7 cellular contexts compared by ENCODE assay signal in genomic region chr15:66032006-66032405, GRCh38.
"Had no signal": no experiment of that assay in that cellular context is flagged by ENCODE, and none has a peak within 500 bp of the region (broad histone marks: within the 10 kb centered on the region; RNA-seq: fewer than 3 reads in every experiment).

No MANE protein-coding gene starts in this region.

- FAIRE-seq: HepG2, HTR-8/SVneo had no signal

- H3K4me2 ChIP-seq: KMS-11 had no signal

- H3K9ac ChIP-seq: KMS-11 had no signal

- ATAC-seq: HepG2 had no signal

- H3K27ac ChIP-seq: HL-60, KMS-11 had no signal

- DNase-seq: IMR-90, KBM-7, KG1 had no signal
